In the genomic region with DNA sequence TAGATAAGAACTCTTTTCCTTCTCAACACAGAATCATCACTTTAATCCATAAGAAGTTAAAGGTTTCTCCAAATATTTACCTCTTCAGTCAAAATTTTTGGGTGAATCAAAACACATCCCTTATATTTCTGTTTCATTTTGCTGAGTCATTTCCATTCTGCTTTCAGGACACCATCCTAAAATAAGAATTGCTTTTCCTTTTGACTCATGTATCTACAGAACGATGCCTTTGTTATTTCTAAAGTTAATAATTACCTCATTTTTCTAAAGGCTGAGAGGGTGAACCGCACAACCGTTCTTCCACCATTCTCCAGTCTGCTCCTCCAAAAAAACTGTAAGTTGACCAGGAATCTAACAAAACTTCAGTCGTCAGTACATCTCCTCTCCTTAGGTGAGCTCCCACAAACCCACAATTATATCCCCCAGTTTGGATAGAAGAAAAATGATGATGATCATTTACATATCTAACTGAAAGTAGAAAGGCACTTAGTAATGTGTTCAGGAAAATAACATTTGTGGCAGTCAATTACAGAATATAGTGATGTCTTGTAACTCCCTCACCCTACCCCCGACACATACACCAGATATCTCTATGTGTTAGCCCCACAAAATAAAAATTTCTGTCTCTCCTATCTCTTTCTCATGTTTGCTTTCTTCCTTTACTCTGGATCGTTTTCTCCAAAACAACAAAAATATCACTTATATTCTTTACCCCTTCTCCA, we compare ENCODE assay signal across 12 cellular contexts.
DNase-seq lines count a peak whose midpoint lies in the region; ATAC-seq, FAIRE-seq and TF ChIP-seq lines count a peak whose summit lies in the region.
"Had no signal": no experiment of that assay in that cellular context is flagged by ENCODE, and none has a peak within 500 bp of the region (broad histone marks: within the 10 kb centered on the region; RNA-seq: fewer than 3 reads in every experiment).

No MANE protein-coding gene starts in this region.

- intact Hi-C loops in prostate gland (cut with DNase I), result no loop called here

- TF ChIP-seq CTCF in right atrium auricular region (IDR thresholded peaks at IDR 0.05) (no peak), prostate gland (IDR thresholded peaks at IDR 0.05) (no peak)

- no peaks in the 10 kb centered on the region for H3K4me1 ChIP-seq in right atrium auricular region
- H3K4me1 ChIP-seq in prostate gland (replicated peaks), result no peaks in the 10 kb centered on the region

- H3K27ac ChIP-seq in right atrium auricular region, result no peak overlapping the region
- H3K27ac ChIP-seq in prostate gland, result no peak overlapping the region

- FAIRE-seq in islet of Langerhans (lab: Jason Lieb, UNC), result peak; percentile 70

- H3K36me3 ChIP-seq in right atrium auricular region (no peaks in the 10 kb centered on the region), prostate gland (no peaks in the 10 kb centered on the region)

- no peak for DNase-seq in SHP77 treated with DMSO at 0.1 percent for 48 hours (lab: John Stamatoyannopoulos, UW)
- DNase-seq in right atrium auricular region (ENCODE audit: low spot score), result no peak
- DNase-seq in DMS 273 (lab: John Stamatoyannopoulos, UW; ENCODE audit: unreplicated experiment), result no peak
- no peak for DNase-seq in prostate gland (ENCODE audit: low spot score)
- DNase-seq: activated naive CD4-positive, alpha-beta T cell treated with anti-CD3 and anti-CD28 coated beads, Interleukin-2, amount 50 U/mL, for 16 hours; effector memory CD4-positive, alpha-beta T cell; left colon; retina had no signal

- no peaks in the 10 kb centered on the region for H3K9me3 ChIP-seq in right atrium auricular region
- no peaks in the 10 kb centered on the region for H3K9me3 ChIP-seq in prostate gland

- no peak overlapping the region for H3K4me3 ChIP-seq in right atrium auricular region
- no peak overlapping the region for H3K4me3 ChIP-seq in prostate gland

- no peak for TF ChIP-seq POLR2A in prostate gland (IDR thresholded peaks at IDR 0.05)

- 67% methylated on average over 6 of the region's 6 CpGs for WGBS in prostate gland

- H3K27me3 ChIP-seq in right atrium auricular region (no peaks in the 10 kb centered on the region), prostate gland (replicated peaks; ENCODE audit: insufficient read depth) (no peaks in the 10 kb centered on the region)

- peak; percentile 89 for ATAC-seq in GM18858 (IDR thresholded peaks at IDR 0.05; ENCODE audit: unreplicated experiment)
- peak; percentile 90 for ATAC-seq in GM21717 (IDR thresholded peaks at IDR 0.05; ENCODE audit: unreplicated experiment)
- peak; percentile 81 for ATAC-seq in HG03280 (IDR thresholded peaks at IDR 0.05; ENCODE audit: unreplicated experiment)
- ATAC-seq: left colon had no signal
